15 cellular contexts compared by ENCODE assay signal in the genomic region with DNA sequence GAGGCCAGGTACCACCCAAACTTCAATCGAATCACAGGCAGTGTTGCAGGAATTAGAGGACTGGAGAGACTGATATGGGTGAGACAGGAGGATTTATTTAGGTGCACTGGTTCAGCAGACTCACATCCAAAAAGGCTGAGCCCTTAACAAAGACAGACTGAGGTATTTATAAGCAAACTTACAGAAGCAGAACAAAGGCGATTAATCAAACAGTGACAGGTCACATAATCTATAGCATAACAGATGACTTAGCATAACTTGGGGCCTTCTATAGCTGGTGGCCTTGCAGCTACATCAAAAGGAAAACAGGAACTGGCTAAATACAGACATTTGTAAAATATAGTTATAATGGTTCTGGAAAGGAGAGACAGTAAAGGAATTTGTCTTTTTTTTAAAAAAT. TPM values are rescaled to one million over a fixed set of nuclear protein-coding genes. Genes with fewer than 3 reads are reported as not detected.
DNase-seq lines count a peak whose midpoint lies in the region; ATAC-seq, FAIRE-seq and TF ChIP-seq lines count a peak whose summit lies in the region.
"Had no signal": no experiment of that assay in that cellular context is flagged by ENCODE, and none has a peak within 500 bp of the region (broad histone marks: within the 10 kb centered on the region; RNA-seq: fewer than 3 reads in every experiment).

No MANE protein-coding gene starts in this region.

- H4K91ac ChIP-seq in neuronal stem cell (ENCODE audit: low read depth, low read length, poor library complexity) = no peak overlapping the region

- H3K4me3 ChIP-seq in CD8-positive, alpha-beta memory T cell (ENCODE audit: low read length) = no peak overlapping the region
- H3K4me3 ChIP-seq in HEK293 (ENCODE audit: low read depth, low read length) = no peak overlapping the region
- peak overlapping the region; percentile 20; the same call in 1 of the 2 replicates for H3K4me3 ChIP-seq in PC-9
- no peak overlapping the region for H3K4me3 ChIP-seq in GM12878
- H3K4me3 ChIP-seq in neuronal stem cell (ENCODE audit: low read length in 2 of 2) = no peak overlapping the region
- H3K4me3 ChIP-seq: dorsolateral prefrontal cortex, right lobe of liver had no signal

- no peak for TF ChIP-seq EP300 in GM12878 (IDR thresholded peaks at IDR 0.05; ENCODE audit: borderline replicate concordance in 1 of 2, control insufficient read depth in 1 of 2, low read depth in 2 of 2, low read length in 2 of 2)

- no peak overlapping the region for H2AK5ac ChIP-seq in neuronal stem cell (ENCODE audit: low read depth, low read length)

- H2AFZ ChIP-seq in PC-9 (no peak overlapping the region), GM12878 (ENCODE audit: control insufficient read depth, low read depth, low read length) (no peak overlapping the region), neuronal stem cell (ENCODE audit: low read length) (no peak overlapping the region)

- POLR2A ChIA-PET in CD8-positive, alpha-beta memory T cell (lab: Charles Lee) = interaction anchor here (0.6 to 0.7 kb wide), 3 partner anchors 9 to 1339 kb away, joined by 3 to 8 read pairs (median 5); no protein-coding TSS in a partner anchor
- POLR2A ChIA-PET in HEK293 (lab: Yijun Ruan, JAX) = interaction anchor here (0.7 kb wide), 1 partner anchor 110 kb away, joined by 3 read pairs; no protein-coding TSS in a partner anchor
- POLR2A ChIA-PET in PC-9 (lab: Charles Lee; ENCODE audit: unreplicated experiment) = interaction anchor here (0.6 to 1.0 kb wide), 2 partner anchors 20 to 63 kb away, joined by 3 to 46 read pairs; no protein-coding TSS in a partner anchor
- POLR2A ChIA-PET in GM12878 (lab: Charles Lee) = interaction anchor here (0.7 to 1.2 kb wide), 3 partner anchors 37 to 489 kb away, joined by 3 to 6 read pairs (median 6); no protein-coding TSS in a partner anchor

- H2BK12ac ChIP-seq in neuronal stem cell (ENCODE audit: low read length) = no peak overlapping the region

- peaks cover 0 to 3% of the 10 kb centered on the region in 2 donors for H3K27me3 Mint-ChIP-seq in CD8-positive, alpha-beta memory T cell
- H3K27me3 Mint-ChIP-seq: stimulated activated memory B cell treated with anti-CD40 and anti-IgM and Interleukin-4, amounts not matched to agents 10 μg/mL and 1 μg/mL and 100 μg/mL, for 72 hours had no signal

- peaks cover 50 to 65% (median 56%) of the 10 kb centered on the region in 3 donors for H3K4me1 Mint-ChIP-seq in CD8-positive, alpha-beta memory T cell

- no peak overlapping the region for H3K18ac ChIP-seq in neuronal stem cell (ENCODE audit: low read length)

- H3K27me3 ChIP-seq in CD8-positive, alpha-beta memory T cell (ENCODE audit: insufficient read depth, low read length, poor library complexity, severe bottlenecking) = no peaks in the 10 kb centered on the region
- no peaks in the 10 kb centered on the region for H3K27me3 ChIP-seq in PC-9 (ENCODE audit: insufficient read depth, low read depth)
- H3K27me3 ChIP-seq in GM12878 (replicated peaks in 1 of 2; ENCODE audit: control insufficient read depth in 2 of 2, insufficient read depth in 2 of 2, low read length in 1 of 2) = no peaks in the 10 kb centered on the region
- no peaks in the 10 kb centered on the region for H3K27me3 ChIP-seq in neuronal stem cell (ENCODE audit: control insufficient read depth in 3 of 3, insufficient read depth in 3 of 3, low read depth in 1 of 3, low read length in 3 of 3)
- H3K27me3 ChIP-seq: dorsolateral prefrontal cortex, neutrophil, right lobe of liver had no signal

- no peaks in the 10 kb centered on the region for H3K79me1 ChIP-seq in neuronal stem cell (ENCODE audit: low read depth, low read length)

- CTCF ChIA-PET in CD8-positive, alpha-beta memory T cell (lab: Charles Lee) = interaction anchor here (0.7 to 6.2 kb wide), 6 partner anchors 10 to 134 kb away, joined by 3 to 33 read pairs (median 5); no protein-coding TSS in a partner anchor
- CTCF ChIA-PET in HEK293 (lab: Yijun Ruan, JAX) = interaction anchor here (0.7 to 1.8 kb wide), 5 partner anchors 11 to 358 kb away, joined by 3 to 11 read pairs (median 4); no protein-coding TSS in a partner anchor
- CTCF ChIA-PET in PC-9 (lab: Charles Lee) = interaction anchor here (1.1 kb wide), 1 partner anchor 215 kb away, joined by 3 read pairs; no protein-coding TSS in a partner anchor
- CTCF ChIA-PET in GM12878 (lab: Yijun Ruan, JAX) = interaction anchor here (1.0 to 7.7 kb wide), 8 partner anchors 9 to 167 kb away, joined by 3 to 51 read pairs (median 4); no protein-coding TSS in a partner anchor

- peaks cover 0 to 6% (median 3%) of the 10 kb centered on the region in 5 donors for H3K9me3 Mint-ChIP-seq in CD8-positive, alpha-beta memory T cell
- H3K9me3 Mint-ChIP-seq: stimulated activated memory B cell treated with anti-CD40 and anti-IgM and Interleukin-4, amounts not matched to agents 10 μg/mL and 1 μg/mL and 100 μg/mL, for 72 hours had no signal

- no peaks in the 10 kb centered on the region for H3K9me3 ChIP-seq in CD8-positive, alpha-beta memory T cell (ENCODE audit: low read length)
- no peaks in the 10 kb centered on the region for H3K9me3 ChIP-seq in HEK293 (ENCODE audit: control insufficient read depth, insufficient read depth, low read depth, low read length)
- H3K9me3 ChIP-seq in PC-9 (ENCODE audit: insufficient read depth, low read depth) = peaks cover 13% of the 10 kb centered on the region
- peaks cover 6% of the 10 kb centered on the region; the same call in 2 of the 3 replicates for H3K9me3 ChIP-seq in GM12878 (replicated peaks; ENCODE audit: control insufficient read depth, insufficient read depth, low read length)
- peaks cover 4 to 7% of the 10 kb centered on the region in 2 donors for H3K9me3 ChIP-seq in neuronal stem cell (replicated peaks in 1 of 2; ENCODE audit: control insufficient read depth in 2 of 2, insufficient read depth in 1 of 2, low read depth in 1 of 2, low read length in 2 of 2)
- H3K9me3 ChIP-seq: neutrophil, right lobe of liver had no signal

- H4K8ac ChIP-seq in neuronal stem cell (ENCODE audit: low read depth, low read length) = no peak overlapping the region

- H3K79me2 ChIP-seq in PC-9 (ENCODE audit: low read depth) = peaks cover 14% of the 10 kb centered on the region
- no peaks in the 10 kb centered on the region for H3K79me2 ChIP-seq in GM12878 (ENCODE audit: control insufficient read depth, insufficient read depth, low read length)

- H3K4ac ChIP-seq in neuronal stem cell (ENCODE audit: low read length) = no peak overlapping the region

- WGBS in GM12878 (ENCODE audit: insufficient coverage, insufficient replicate concordance, low lambda C conversion rate, missing lambda C conversion rate) = 31% methylated on average over 2 of the region's 2 CpGs
- no CpG with 5 or more reads among the region's 2 CpGs for WGBS in neuronal stem cell (ENCODE audit: extremely low coverage in 2 of 2, insufficient read length in 2 of 2, insufficient replicate concordance in 1 of 2), 2 donors

- H3K4me3 Mint-ChIP-seq in CD8-positive, alpha-beta memory T cell = peak overlapping the region in 1 of 7 donors; percentile 13

- FAIRE-seq in GM12878 (lab: Jason Lieb, UNC) = no peak
- FAIRE-seq: TTC549 had no signal

- no peak overlapping the region for H3K27ac ChIP-seq in CD8-positive, alpha-beta memory T cell (ENCODE audit: low read depth, low read length)
- H3K27ac ChIP-seq in HEK293 (ENCODE audit: extremely low read depth, low read depth, low read length) (no peak overlapping the region), PC-9 (peak overlapping the region; percentile 94), GM12878 (ENCODE audit: control insufficient read depth, insufficient read depth) (peak overlapping the region; percentile 54), neuronal stem cell (replicated peaks; ENCODE audit: low read length) (no peak overlapping the region)
- H3K27ac ChIP-seq: dorsolateral prefrontal cortex, right lobe of liver had no signal

- H3F3A ChIP-seq in PC-9 (ENCODE audit: insufficient read depth, low read depth) = peaks cover 34% of the 10 kb centered on the region

- peak; percentile 10 for ATAC-seq in GM12878
- ATAC-seq in HG03520 (IDR thresholded peaks at IDR 0.05; ENCODE audit: unreplicated experiment) = no peak
- ATAC-seq in left lobe of liver = no peak

- no peak overlapping the region for H3K14ac ChIP-seq in neuronal stem cell (ENCODE audit: low read length)

- no peak overlapping the region for H2BK5ac ChIP-seq in neuronal stem cell (ENCODE audit: low read length)

- H3K23ac ChIP-seq in neuronal stem cell (ENCODE audit: low read depth, low read length, poor library complexity) = no peak overlapping the region

- no peaks in the 10 kb centered on the region for H3K9me2 ChIP-seq in PC-9 (ENCODE audit: insufficient read depth)

- H3K4me1 ChIP-seq in CD8-positive, alpha-beta memory T cell (ENCODE audit: insufficient read depth, low read length) = peaks cover 24% of the 10 kb centered on the region
- peaks cover 2% of the 10 kb centered on the region; the same call in 1 of the 2 replicates for H3K4me1 ChIP-seq in HEK293 (ENCODE audit: control insufficient read depth, insufficient read depth, low read length)
- peaks cover 47% of the 10 kb centered on the region for H3K4me1 ChIP-seq in PC-9 (replicated peaks; ENCODE audit: insufficient read depth)
- H3K4me1 ChIP-seq in GM12878 (ENCODE audit: control insufficient read depth, insufficient read depth, low read length) = peaks cover 34% of the 10 kb centered on the region
- peaks cover 6 to 11% of the 10 kb centered on the region in 2 donors for H3K4me1 ChIP-seq in neuronal stem cell (ENCODE audit: control insufficient read depth in 2 of 2, insufficient read depth in 1 of 2, low read depth in 1 of 2, low read length in 2 of 2)

- no peak overlapping the region for H2BK120ac ChIP-seq in neuronal stem cell (ENCODE audit: low read depth, low read length)

- H4K20me1 ChIP-seq in PC-9 (ENCODE audit: insufficient read depth) (no peaks in the 10 kb centered on the region), GM12878 (ENCODE audit: control insufficient read depth, insufficient read depth) (no peaks in the 10 kb centered on the region)

- no peaks in the 10 kb centered on the region for H3K36me3 Mint-ChIP-seq in CD8-positive, alpha-beta memory T cell
- H3K36me3 Mint-ChIP-seq: stimulated activated memory B cell treated with anti-CD40 and anti-IgM and Interleukin-4, amounts not matched to agents 10 μg/mL and 1 μg/mL and 100 μg/mL, for 72 hours had no signal

- no peaks in the 10 kb centered on the region for H3K36me3 ChIP-seq in CD8-positive, alpha-beta memory T cell (ENCODE audit: insufficient read depth, low read length)
- H3K36me3 ChIP-seq in HEK293 (ENCODE audit: control insufficient read depth in 2 of 2, insufficient read depth in 1 of 2, low read length in 2 of 2) (no peaks in the 10 kb centered on the region), PC-9 (ENCODE audit: low read depth) (peaks cover 11% of the 10 kb centered on the region), GM12878 (ENCODE audit: control insufficient read depth in 2 of 2, insufficient read depth in 2 of 2, low read length in 1 of 2) (no peaks in the 10 kb centered on the region; a peak in 1 of 4 replicates), neuronal stem cell (replicated peaks in 1 of 2; ENCODE audit: control insufficient read depth in 2 of 2, insufficient read depth in 2 of 2, low read length in 2 of 2) (no peaks in the 10 kb centered on the region)
- H3K36me3 ChIP-seq: right lobe of liver had no signal

- intact Hi-C loops in PC-9 (cut with micrococcal nuclease; ENCODE audit: unreplicated experiment) (loop anchor here (2.0 to 10.0 kb wide), 4 partner anchors 19 to 229 kb away; a partner anchor contains a TSS), GM12878 (cut with micrococcal nuclease; ENCODE audit: unreplicated experiment) (loop anchor here (5.0 kb wide), 2 partner anchors 42 to 112 kb away; a partner anchor contains a TSS)

- in situ Hi-C loops in GM12878 (cut with MboI) = no loop called here

- TF ChIP-seq RAD21 in GM12878 (IDR thresholded peaks at IDR 0.05; ENCODE audit: insufficient read depth, low read depth, low read length) = no peak

- DNase-seq in CD8-positive, alpha-beta memory T cell = no peak
- DNase-seq in PC-9 (peak in 1 of 2 experiments; percentile 74), GM12878 (ENCODE audit: low read depth, low spot score) (no peak), neuronal stem cell (ENCODE audit: low spot score) (no peak), left lobe of liver (ENCODE audit: low spot score) (no peak)
- no peak for DNase-seq in stimulated activated CD4-positive, alpha-beta T cell treated with anti-CD3 and anti-CD28 coated beads, Interleukin-2, amount 100 ng/mL, for 48 hours
- DNase-seq: dorsolateral prefrontal cortex, mesenchymal stem cell had no signal

- TF ChIP-seq POLR2A in GM12878 (IDR thresholded peaks at IDR 0.05; ENCODE audit: low read depth, low read length) = no peak

- H3K9ac ChIP-seq in GM12878 (ENCODE audit: control insufficient read depth, insufficient read depth, low read length) (no peak overlapping the region), neuronal stem cell (ENCODE audit: low read depth, low read length, poor library complexity) (no peak overlapping the region)

- SMC1A ChIA-PET in GM12878 (lab: Charles Lee; ENCODE audit: uncharacterized antibody, unreplicated experiment) = interaction anchor here (1.1 to 2.6 kb wide), 6 partner anchors 10 to 134 kb away, joined by 3 to 13 read pairs (median 4); no protein-coding TSS in a partner anchor

- peak overlapping the region in 6 of 8 donors; percentile 1 to 93 (median 58) for H3K27ac Mint-ChIP-seq in CD8-positive, alpha-beta memory T cell

- BruUV-seq in PC-9 (replicated peaks; lab: Mats Ljungman, UMichigan) = no TSS peak
- BruUV-seq in GM12878 (replicated peaks; lab: Mats Ljungman, UMichigan) = TSS peak; percentile 69

- RAD21 ChIA-PET in GM12878 (lab: Charles Lee; ENCODE audit: unreplicated experiment) = interaction anchor here (1.8 to 2.6 kb wide), 6 partner anchors 11 to 164 kb away, joined by 5 to 16 read pairs (median 6); no protein-coding TSS in a partner anchor

- TF ChIP-seq CTCF in HEK293 (tag by site-specific recombination; IDR thresholded peaks at IDR 0.05) = no peak
- no peak for TF ChIP-seq CTCF in PC-9 (conservative IDR thresholded peaks at IDR 0.05)
- TF ChIP-seq CTCF in GM12878 (IDR thresholded peaks at IDR 0.05 in 2 of 3, conservative IDR thresholded peaks at IDR 0.05 in 1 of 3; ENCODE audit: control insufficient read depth in 2 of 3, extremely low read depth in 1 of 3, insufficient read depth in 1 of 3, low read depth in 3 of 3, low read length in 3 of 3) = no peak

- H2BK15ac ChIP-seq in neuronal stem cell (ENCODE audit: low read length) = no peak overlapping the region

- H3K4me2 ChIP-seq in PC-9 (peak overlapping the region; percentile 88), GM12878 (ENCODE audit: control insufficient read depth, insufficient read depth) (peak overlapping the region; percentile 71; the same call in 1 of the 2 replicates), neuronal stem cell (ENCODE audit: insufficient read depth, low read length, poor library complexity, severe bottlenecking) (no peak overlapping the region)

RNA-seq across cellular contexts. Expression of a gene that starts 2.1 kb away (rescaled TPM):
- 1 to 10 TPM; 6.7 to 7.3 TPM for total RNA-seq in CD8-positive, alpha-beta memory T cell
- 0.55 TPM for polyA plus RNA-seq in CD8-positive, alpha-beta memory T cell
- total RNA-seq in PC-9 (2021) = 66.5 and 83.6 TPM in 2 replicates
- 1.3 and 1.8 TPM in 2 replicates for total RNA-seq in GM12878 (2013; cell fraction: nucleolus; rRNA removed)
- total RNA-seq in GM12878 (2014; rRNA removed) = 19.1 and 19.4 TPM in 2 replicates
- total RNA-seq in GM12878 (2014; rRNA removed; fragmentation: Illumina TruSeq; extraction: Trizol) = 2.4 and 2.7 TPM in 2 replicates
- 24.3 and 26.3 TPM in 2 replicates for total RNA-seq in GM12878 (2021)
- 20.8 TPM for polyA plus RNA-seq in GM12878 (2011; ENCODE audit: low read depth)
- 18.6 and 26.8 TPM in 2 replicates for polyA plus RNA-seq in GM12878 (2011; rRNA removed)
- polyA plus RNA-seq in GM12878 (2011; cell fraction: cytosol; rRNA removed) = 59.0 and 63.5 TPM in 2 replicates
- 22.8 and 31.2 TPM in 2 replicates for polyA plus RNA-seq in GM12878 (2011; cell fraction: nucleus; rRNA removed)
- polyA plus RNA-seq in GM12878 (2012) = 26.4 and 28.7 TPM in 2 replicates
- 24.8 and 31.5 TPM in 2 replicates for polyA plus RNA-seq in GM12878 (2014; fragmentation: Illumina TruSeq; extraction: Trizol)
- polyA plus RNA-seq in GM12878 (2014; fragmentation: Nextera tagmentation; extraction: Ambion mirVana) = 10 to 100 TPM; 56.6 to 75.1 TPM
- polyA plus RNA-seq in GM12878 (2014; rRNA removed) = 29.6 and 30.4 TPM in 2 replicates
- polyA plus RNA-seq in GM12878 (2016; fragmentation: Nextera tagmentation; extraction: Ambion mirVana) = 10 to 100 TPM; 40.7 to 45.1 TPM
- polyA minus RNA-seq in GM12878 (2011; rRNA and poly(A)+ RNA removed) = 28.0 and 45.3 TPM in 2 replicates
- 12.8 and 14.1 TPM in 2 replicates for polyA minus RNA-seq in GM12878 (2011; cell fraction: cytosol; rRNA and poly(A)+ RNA removed)
- polyA minus RNA-seq in GM12878 (2011; cell fraction: nucleus; rRNA and poly(A)+ RNA removed) = 4.1 and 7.4 TPM in 2 replicates
- polyA plus RNA-seq in neuronal stem cell (2013, experiment 1 of 2) = 2.9 TPM
- polyA plus RNA-seq in neuronal stem cell (2013, experiment 2 of 2) = 2.8 TPM
- 0.93 TPM for total RNA-seq in left lobe of liver

RNA-seq across cellular contexts. Expression of a gene that starts 26.8 kb away (rescaled TPM):
- not detected for total RNA-seq in CD8-positive, alpha-beta memory T cell
- not detected for polyA plus RNA-seq in CD8-positive, alpha-beta memory T cell
- total RNA-seq in PC-9 (2021) (not detected in 2 replicates), GM12878 (2014; rRNA removed) (not detected in 2 replicates), GM12878 (2014; rRNA removed; fragmentation: Illumina TruSeq; extraction: Trizol) (not detected in 2 replicates), GM12878 (2021) (not detected in 2 replicates), left lobe of liver (0.98 TPM)
- total RNA-seq in GM12878 (2013; cell fraction: nucleolus; rRNA removed) = not detected in 2 replicates
- not detected for polyA plus RNA-seq in GM12878 (2011; ENCODE audit: low read depth)
- polyA plus RNA-seq in GM12878 (2011; rRNA removed) (not detected in 2 replicates), GM12878 (2014; fragmentation: Illumina TruSeq; extraction: Trizol) (not detected in 2 replicates), GM12878 (2014; fragmentation: Nextera tagmentation; extraction: Ambion mirVana) (not detected), GM12878 (2014; rRNA removed) (not detected in 2 replicates), GM12878 (2016; fragmentation: Nextera tagmentation; extraction: Ambion mirVana) (under 1 TPM in 1 of 2 experiments, not detected in 1; 0.20 TPM)
- polyA plus RNA-seq in GM12878 (2011; cell fraction: cytosol; rRNA removed) = not detected in 2 replicates
- polyA plus RNA-seq in GM12878 (2011; cell fraction: nucleus; rRNA removed) = not detected in 2 replicates
- polyA plus RNA-seq in GM12878 (2012) = 0.07 and 0.38 TPM in 2 replicates
- not detected in 2 replicates for polyA minus RNA-seq in GM12878 (2011; rRNA and poly(A)+ RNA removed)
- polyA minus RNA-seq in GM12878 (2011; cell fraction: cytosol; rRNA and poly(A)+ RNA removed) = not detected in 2 replicates
- polyA minus RNA-seq in GM12878 (2011; cell fraction: nucleus; rRNA and poly(A)+ RNA removed) = not detected in 2 replicates
- not detected for polyA plus RNA-seq in neuronal stem cell (2013, experiment 1 of 2)
- polyA plus RNA-seq in neuronal stem cell (2013, experiment 2 of 2) = not detected
- polyA plus RNA-seq: BJ had no signal

RNA-seq across cellular contexts. Expression of a gene that starts 29.8 kb away (rescaled TPM):
- 100 to 1,000 TPM; 133 to 138 TPM for total RNA-seq in CD8-positive, alpha-beta memory T cell
- 255 TPM for polyA plus RNA-seq in CD8-positive, alpha-beta memory T cell
- total RNA-seq in PC-9 (2021) = 64.6 and 66.5 TPM in 2 replicates
- total RNA-seq in GM12878 (2013; cell fraction: nucleolus; rRNA removed) = 12.0 and 12.6 TPM in 2 replicates
- total RNA-seq in GM12878 (2014; rRNA removed) = 21.7 and 22.9 TPM in 2 replicates
- 21.5 and 23.3 TPM in 2 replicates for total RNA-seq in GM12878 (2014; rRNA removed; fragmentation: Illumina TruSeq; extraction: Trizol)
- 143 and 147 TPM in 2 replicates for total RNA-seq in GM12878 (2021)
- polyA plus RNA-seq in GM12878 (2011; ENCODE audit: low read depth) = 73.5 TPM
- 56.5 and 69.4 TPM in 2 replicates for polyA plus RNA-seq in GM12878 (2011; rRNA removed)
- 71.6 and 80.6 TPM in 2 replicates for polyA plus RNA-seq in GM12878 (2011; cell fraction: cytosol; rRNA removed)
- polyA plus RNA-seq in GM12878 (2011; cell fraction: nucleus; rRNA removed) = 31.6 and 32.5 TPM in 2 replicates
- polyA plus RNA-seq in GM12878 (2012) = 77.5 and 80.8 TPM in 2 replicates
- polyA plus RNA-seq in GM12878 (2014; fragmentation: Illumina TruSeq; extraction: Trizol) = 143 and 168 TPM in 2 replicates
- 100 to 1,000 TPM; 258 to 290 TPM for polyA plus RNA-seq in GM12878 (2014; fragmentation: Nextera tagmentation; extraction: Ambion mirVana)
- polyA plus RNA-seq in GM12878 (2014; rRNA removed) = 92.0 and 97.5 TPM in 2 replicates
- polyA plus RNA-seq in GM12878 (2016; fragmentation: Nextera tagmentation; extraction: Ambion mirVana) = 100 to 1,000 TPM; 248 to 271 TPM
- polyA minus RNA-seq in GM12878 (2011; rRNA and poly(A)+ RNA removed) = 32.8 and 47.2 TPM in 2 replicates
- polyA minus RNA-seq in GM12878 (2011; cell fraction: cytosol; rRNA and poly(A)+ RNA removed) = 32.3 and 36.1 TPM in 2 replicates
- 7.1 and 9.9 TPM in 2 replicates for polyA minus RNA-seq in GM12878 (2011; cell fraction: nucleus; rRNA and poly(A)+ RNA removed)
- polyA plus RNA-seq in neuronal stem cell (2013, experiment 1 of 2) = 18.7 TPM
- polyA plus RNA-seq in neuronal stem cell (2013, experiment 2 of 2) = 20.6 TPM
- 2.5 TPM for total RNA-seq in left lobe of liver

RNA-seq across cellular contexts. Expression of a gene that starts 36.7 kb away (rescaled TPM):
- total RNA-seq in CD8-positive, alpha-beta memory T cell = 10 to 100 TPM; 40.8 to 41.3 TPM
- polyA plus RNA-seq in CD8-positive, alpha-beta memory T cell = 20.1 TPM
- total RNA-seq in PC-9 (2021) (23.7 and 33.6 TPM in 2 replicates), GM12878 (2014; rRNA removed) (13.0 and 14.2 TPM in 2 replicates), GM12878 (2014; rRNA removed; fragmentation: Illumina TruSeq; extraction: Trizol) (13.4 and 15.2 TPM in 2 replicates), GM12878 (2021) (26.9 and 27.8 TPM in 2 replicates), left lobe of liver (0.83 TPM)
- total RNA-seq in GM12878 (2013; cell fraction: nucleolus; rRNA removed) = 19.6 and 24.4 TPM in 2 replicates
- polyA plus RNA-seq in GM12878 (2011; ENCODE audit: low read depth) = 4.4 TPM
- polyA plus RNA-seq in GM12878 (2011; rRNA removed) (12.3 and 20.2 TPM in 2 replicates), GM12878 (2014; fragmentation: Illumina TruSeq; extraction: Trizol) (10.0 and 22.1 TPM in 2 replicates), GM12878 (2014; fragmentation: Nextera tagmentation; extraction: Ambion mirVana) (1 to 10 TPM; 8.9 to 9.6 TPM), GM12878 (2014; rRNA removed) (17.1 and 17.3 TPM in 2 replicates), GM12878 (2016; fragmentation: Nextera tagmentation; extraction: Ambion mirVana) (10 to 100 TPM; 14.9 to 16.0 TPM)
- polyA plus RNA-seq in GM12878 (2011; cell fraction: cytosol; rRNA removed) = 17.9 and 20.5 TPM in 2 replicates
- 19.8 and 30.2 TPM in 2 replicates for polyA plus RNA-seq in GM12878 (2011; cell fraction: nucleus; rRNA removed)
- polyA plus RNA-seq in GM12878 (2012) = 12.1 and 14.6 TPM in 2 replicates
- polyA minus RNA-seq in GM12878 (2011; rRNA and poly(A)+ RNA removed) = 25.4 and 42.3 TPM in 2 replicates
- 6.8 and 12.9 TPM in 2 replicates for polyA minus RNA-seq in GM12878 (2011; cell fraction: cytosol; rRNA and poly(A)+ RNA removed)
- 4.1 and 9.0 TPM in 2 replicates for polyA minus RNA-seq in GM12878 (2011; cell fraction: nucleus; rRNA and poly(A)+ RNA removed)
- 1.2 TPM for polyA plus RNA-seq in neuronal stem cell (2013, experiment 1 of 2)
- 1.2 TPM for polyA plus RNA-seq in neuronal stem cell (2013, experiment 2 of 2)

RNA-seq across cellular contexts. Expression of a gene that starts 56.4 kb away (rescaled TPM):
- total RNA-seq in CD8-positive, alpha-beta memory T cell = 10 to 100 TPM; 28.4 to 30.1 TPM
- 20.5 TPM for polyA plus RNA-seq in CD8-positive, alpha-beta memory T cell
- total RNA-seq in PC-9 (2021) (28.3 and 29.6 TPM in 2 replicates), GM12878 (2014; rRNA removed) (10.9 and 13.1 TPM in 2 replicates), GM12878 (2014; rRNA removed; fragmentation: Illumina TruSeq; extraction: Trizol) (7.4 and 7.7 TPM in 2 replicates), GM12878 (2021) (29.1 and 30.6 TPM in 2 replicates), left lobe of liver (3.1 TPM)
- 16.3 and 17.2 TPM in 2 replicates for total RNA-seq in GM12878 (2013; cell fraction: nucleolus; rRNA removed)
- polyA plus RNA-seq in GM12878 (2011; ENCODE audit: low read depth) = 9.6 TPM
- polyA plus RNA-seq in GM12878 (2011; rRNA removed) (4.7 and 7.8 TPM in 2 replicates), GM12878 (2014; fragmentation: Illumina TruSeq; extraction: Trizol) (13.7 and 17.8 TPM in 2 replicates), GM12878 (2014; fragmentation: Nextera tagmentation; extraction: Ambion mirVana) (1 to 10 TPM; 7.5 to 9.6 TPM), GM12878 (2014; rRNA removed) (13.3 and 14.7 TPM in 2 replicates), GM12878 (2016; fragmentation: Nextera tagmentation; extraction: Ambion mirVana) (10 to 100 TPM; 20.9 to 26.5 TPM)
- polyA plus RNA-seq in GM12878 (2011; cell fraction: cytosol; rRNA removed) = 7.3 and 8.6 TPM in 2 replicates
- polyA plus RNA-seq in GM12878 (2011; cell fraction: nucleus; rRNA removed) = 7.7 and 7.9 TPM in 2 replicates
- 11.1 TPM in 2 replicates for polyA plus RNA-seq in GM12878 (2012)
- 11.8 and 20.1 TPM in 2 replicates for polyA minus RNA-seq in GM12878 (2011; rRNA and poly(A)+ RNA removed)
- 7.2 and 10.8 TPM in 2 replicates for polyA minus RNA-seq in GM12878 (2011; cell fraction: cytosol; rRNA and poly(A)+ RNA removed)
- polyA minus RNA-seq in GM12878 (2011; cell fraction: nucleus; rRNA and poly(A)+ RNA removed) = 13.9 and 15.3 TPM in 2 replicates
- 3.5 TPM for polyA plus RNA-seq in neuronal stem cell (2013, experiment 1 of 2)
- polyA plus RNA-seq in neuronal stem cell (2013, experiment 2 of 2) = 3.9 TPM

Comparison
In these comparisons a context has a peak if more than half of its experiments do, and no peak if none do; other contexts are left out.
1. H3K27ac ChIP-seq: peak in PC-9 (single experiment) and GM12878 (single experiment); none in CD8-positive, alpha-beta memory T cell (single experiment), HEK293 (single experiment) and neuronal stem cell (single experiment).